Comparison of ENCODE assay signal across 29 cellular contexts in genomic region chr1:228430243-228430642, GRCh38. TPM values are rescaled to one million over a fixed set of nuclear protein-coding genes. Genes with fewer than 3 reads are reported as not detected.
"Had no signal": no experiment of that assay in that cellular context is flagged by ENCODE, and none has a peak within 500 bp of the region (broad histone marks: within the 10 kb centered on the region; RNA-seq: fewer than 3 reads in every experiment).

No MANE protein-coding gene starts in this region.

- H3K27ac ChIP-seq: cardiac muscle cell, coronary artery, dorsolateral prefrontal cortex, parathyroid adenoma, right atrium auricular region, testis, transverse colon had no signal

- H3K9me3 ChIP-seq: right atrium auricular region, testis, transverse colon had no signal

- H2AFZ ChIP-seq: parathyroid adenoma had no signal

- H3K4me1 ChIP-seq: parathyroid adenoma, right atrium auricular region, testis, transverse colon had no signal

- H3K36me3 ChIP-seq: cardiac muscle cell, right atrium auricular region, transverse colon had no signal

- H3K9ac ChIP-seq: parathyroid adenoma had no signal

- H3K79me2 ChIP-seq: parathyroid adenoma had no signal

- H3K27ac Mint-ChIP-seq: activated naive CD8-positive, alpha-beta T cell; activated T-cell treated with anti-CD3 and anti-CD28 coated beads, Interleukin-2, amount 50 U/mL, for 72 hours; memory B cell; T-helper 2 cell treated with Interferon-gamma antibody and Interleukin-4, amounts not matched to agents 5 μg/mL and 100 μg/mL, for 36 hours had no signal

- H3K36me3 Mint-ChIP-seq: activated naive CD8-positive, alpha-beta T cell; immature natural killer cell; memory B cell had no signal

- H3K4me3 ChIP-seq: cardiac muscle cell, coronary artery, dorsolateral prefrontal cortex, right atrium auricular region, testis, transverse colon had no signal

- DNase-seq: activated CD4-positive, alpha-beta T cell treated with anti-CD3 and anti-CD28 coated beads for 4 hours; activated CD4-positive, alpha-beta T cell treated with anti-CD3 and anti-CD28 coated beads, Interleukin-2, amount 50 U/mL, for 4 hours; activated naive CD4-positive, alpha-beta T cell; activated T-cell treated with anti-CD3 and anti-CD28 coated beads for 4 hours; activated T-cell treated with anti-CD3 and anti-CD28 coated beads, Interleukin-2, amount 50 U/mL, for 72 hours; anterior cingulate cortex; cerebellar nuclear complex; dorsolateral prefrontal cortex; effector memory CD4-positive, alpha-beta T cell; erythroblast; head of caudate nucleus; hypothalamus; immature natural killer cell; kidney; naive thymus-derived CD8-positive, alpha-beta T cell; occipital lobe; stimulated activated CD4-positive, alpha-beta T cell treated with anti-CD3 and anti-CD28 coated beads, Interleukin-2, amount 100 ng/mL, for 48 hours; stimulated activated naive CD4-positive, alpha-beta T cell treated with Interleukin-2 at 50 U/mL for 16 hours; testis; transverse colon had no signal

- H3K9me3 Mint-ChIP-seq: activated T-cell treated with anti-CD3 and anti-CD28 coated beads, Interleukin-2, amount 50 U/mL, for 72 hours; immature natural killer cell; memory B cell; naive thymus-derived CD8-positive, alpha-beta T cell; neural crest cell; T-helper 2 cell treated with Interferon-gamma antibody and Interleukin-4, amounts not matched to agents 5 μg/mL and 100 μg/mL, for 36 hours had no signal

- ATAC-seq: activated T-cell treated with anti-CD3 and anti-CD28 coated beads, Interleukin-2, amount 50 U/mL, for 72 hours; naive thymus-derived CD8-positive, alpha-beta T cell had no signal

- H3K4me3 Mint-ChIP-seq: activated naive CD8-positive, alpha-beta T cell; activated T-cell treated with anti-CD3 and anti-CD28 coated beads, Interleukin-2, amount 50 U/mL, for 72 hours; immature natural killer cell; memory B cell; naive thymus-derived CD8-positive, alpha-beta T cell; neural crest cell; T-helper 2 cell treated with Interferon-gamma antibody and Interleukin-4, amounts not matched to agents 5 μg/mL and 100 μg/mL, for 36 hours had no signal

- H3K4me1 Mint-ChIP-seq: immature natural killer cell; memory B cell; naive thymus-derived CD8-positive, alpha-beta T cell had no signal

- H3K27me3 ChIP-seq: cardiac muscle cell, right atrium auricular region, testis had no signal

RNA-seq across cellular contexts. Expression of gene TRIM17, which starts 13.6 kb away (rescaled TPM):
- total RNA-seq: pulmonary artery endothelial cell, right atrium auricular region, transverse colon had no signal
